ENCODE assay signal across 8 cellular contexts in the genomic region with DNA sequence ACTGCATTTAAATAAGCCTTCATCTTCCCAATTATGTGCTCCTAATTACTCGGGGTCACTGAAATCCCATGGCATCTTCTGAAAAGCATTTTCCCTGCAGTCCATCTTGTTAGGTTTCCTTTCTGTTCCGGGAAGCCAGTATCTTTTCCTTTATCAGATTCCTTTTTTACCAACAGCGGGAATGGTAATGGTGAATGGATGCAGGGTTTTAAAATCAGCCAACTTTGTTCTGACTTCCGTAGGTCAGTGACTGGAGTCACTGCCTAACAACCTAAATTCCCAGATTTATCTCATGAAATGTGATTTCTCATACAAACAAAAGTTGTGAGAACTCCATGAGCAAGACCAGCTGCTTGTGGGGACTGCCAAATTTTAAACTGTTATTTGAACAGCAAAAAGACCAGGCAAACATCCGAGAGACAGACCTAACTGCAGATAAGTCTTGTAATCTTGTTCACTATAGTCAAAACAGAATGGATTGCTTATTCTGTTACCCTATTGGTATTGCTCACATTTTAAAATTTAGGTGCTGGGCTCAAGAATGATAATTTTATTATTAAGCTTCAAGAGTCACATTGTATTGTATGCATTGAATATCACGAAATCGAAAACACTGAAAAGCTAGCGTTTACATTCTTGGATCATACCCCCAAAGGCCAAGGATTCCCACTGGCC. TPM values are rescaled to one million over a fixed set of nuclear protein-coding genes. Genes with fewer than 3 reads are reported as not detected.
A peak's percentile ranks its signal among the peaks of the same experiment; 100 is the strongest.
DNase-seq lines count a peak whose midpoint lies in the region; ATAC-seq, FAIRE-seq and TF ChIP-seq lines count a peak whose summit lies in the region.

No MANE protein-coding gene starts in this region.

- no peak for TF ChIP-seq RAD21 in K562 (CRISPR knock-in tag; conservative IDR thresholded peaks at IDR 0.05 in 1 of 2, IDR thresholded peaks at IDR 0.05 in 1 of 2)

- TF ChIP-seq POLR2A in K562 (conservative IDR thresholded peaks at IDR 0.05) (no peak), lower leg skin (IDR thresholded peaks at IDR 0.05) (no peak)

- H3K4me2 ChIP-seq in K562 (ENCODE audit: insufficient read depth, low read length) (peak overlapping the region; percentile 77), smooth muscle cell (peak overlapping the region; percentile 87)

- CTCF ChIA-PET in K562 (lab: Yijun Ruan, JAX; ENCODE audit: low intra/inter-chr PET ratio), result interaction anchor here (0.9 kb wide), 1 partner anchor 378 kb away, joined by 4 read pairs; no protein-coding TSS in a partner anchor

- no TSS peak for BruUV-seq in K562 (replicated peaks; lab: Mats Ljungman, UMichigan)

- H3K27me3 ChIP-seq in K562 (ENCODE audit: control insufficient read depth in 2 of 2, insufficient read depth in 2 of 2, low read length in 2 of 2) (no peaks in the 10 kb centered on the region), smooth muscle cell (ENCODE audit: low read depth) (no peaks in the 10 kb centered on the region)

- H3K79me2 ChIP-seq in K562 (ENCODE audit: control insufficient read depth, insufficient read depth, low read length) (peaks cover 29% of the 10 kb centered on the region), smooth muscle cell (ENCODE audit: low read depth) (peaks cover 19% of the 10 kb centered on the region)

- in situ Hi-C loops in K562 (cut with MboI), result no loop called here

- peak; percentile 56 for FAIRE-seq in K562 (lab: Jason Lieb, UNC)
- FAIRE-seq in D721Med (lab: Jason Lieb, UNC), result no peak

- WGBS in K562 (ENCODE audit: insufficient coverage, low coverage, missing lambda C conversion rate), result 43% methylated on average over 8 of the region's 8 CpGs
- 40% methylated on average over 8 of the region's 8 CpGs for WGBS in smooth muscle cell (ENCODE audit: low lambda C conversion rate)
- whole genome bisulfite sequencing in lower leg skin, 2 donors, result 27 to 60% methylated on average over 8 of the region's 8 CpGs

- peak overlapping the region; percentile 98 for H3K4me3 Mint-ChIP-seq in HFFc6

- intact Hi-C loops in K562 (cut with micrococcal nuclease) (loop anchor here (5.0 kb wide), 2 partner anchors 55 to 190 kb away; no protein-coding TSS in a partner anchor), lower leg skin (cut with DNase I; ENCODE audit: low total_unique reads) (loop anchor here (5.0 kb wide), 1 partner anchor 190 kb away; no protein-coding TSS in a partner anchor)

- no peaks in the 10 kb centered on the region for H3K9me1 ChIP-seq in K562 (ENCODE audit: control insufficient read depth, insufficient read depth, low read length)

- H3K9me3 ChIP-seq in K562 (replicated peaks; ENCODE audit: control insufficient read depth, insufficient read depth, low read depth, low read length) (no peaks in the 10 kb centered on the region), smooth muscle cell (replicated peaks; ENCODE audit: low read depth) (no peaks in the 10 kb centered on the region)

- no peak for TF ChIP-seq EP300 in K562 (IDR thresholded peaks at IDR 0.05; ENCODE audit: low read length)

- H3K9me3 Mint-ChIP-seq in HFFc6, result no peaks in the 10 kb centered on the region

- no peak for ATAC-seq in K562

- H3F3A ChIP-seq in smooth muscle cell (ENCODE audit: low read depth), result no peaks in the 10 kb centered on the region

- DNase-seq in HFFc6, result no peak
- no peak for DNase-seq in K562 (ENCODE audit: extremely low read depth in 1 of 4, low spot score in 3 of 4)
- peak; percentile 62 for DNase-seq in inferior parietal cortex (ENCODE audit: extremely low spot score)
- no peak for DNase-seq in smooth muscle cell (lab: John Stamatoyannopoulos, UW; ENCODE audit: unreplicated experiment)
- no peak for DNase-seq in amygdala (lab: John Stamatoyannopoulos, UW)
- no peak for DNase-seq in HuH-7 (ENCODE audit: low spot score)
- no peak for DNase-seq in lower leg skin (ENCODE audit: low spot score in 2 of 2)
- no peak for DNase-seq in D721Med (ENCODE audit: insufficient read length, low spot score)

- H3K27ac Mint-ChIP-seq in HFFc6, result peak overlapping the region; percentile 90

- no peaks in the 10 kb centered on the region for H4K20me1 ChIP-seq in K562 (replicated peaks; ENCODE audit: control insufficient read depth, insufficient read depth, low read length)
- H4K20me1 ChIP-seq in smooth muscle cell (ENCODE audit: low read depth), result peaks cover 10% of the 10 kb centered on the region

- peak overlapping the region; percentile 74 to 97; a peak in 2 of 4 replicates for H3K9ac ChIP-seq in K562 (ENCODE audit: insufficient read depth in 1 of 2, low read depth in 2 of 2, low read length in 2 of 2)
- H3K9ac ChIP-seq in smooth muscle cell (ENCODE audit: low read depth), result peak overlapping the region; percentile 63

- peaks cover 11% of the 10 kb centered on the region for H3K36me3 Mint-ChIP-seq in HFFc6 (ENCODE audit: low read depth)

- H3K27me3 Mint-ChIP-seq in HFFc6 (ENCODE audit: insufficient read depth), result peaks cover 4% of the 10 kb centered on the region

- H3K27ac ChIP-seq in K562 (ENCODE audit: extremely low read depth, low read depth, low read length) (no peak overlapping the region; the same call in 2 of the 3 replicates), smooth muscle cell (ENCODE audit: low read depth) (peak overlapping the region; percentile 81)

- peaks cover 38% of the 10 kb centered on the region for H3K4me1 Mint-ChIP-seq in HFFc6 (ENCODE audit: low read depth)

- H3K4me1 ChIP-seq in K562 (replicated peaks in 1 of 2; ENCODE audit: control insufficient read depth in 2 of 2, insufficient read depth in 2 of 2, low read length in 2 of 2) (peaks cover 11 to 13% of the 10 kb centered on the region in 2 experiments; a peak in 4 of 5 replicates), smooth muscle cell (ENCODE audit: low read depth) (peaks cover 29% of the 10 kb centered on the region)

- TF ChIP-seq CTCF in HFFc6 (IDR thresholded peaks at IDR 0.05) (no peak), K562 (IDR thresholded peaks at IDR 0.05 in 2 of 3, conservative IDR thresholded peaks at IDR 0.05 in 1 of 3; ENCODE audit: insufficient read depth in 2 of 3, low read depth in 1 of 3, low read length in 3 of 3) (no peak), smooth muscle cell (IDR thresholded peaks at IDR 0.05; ENCODE audit: borderline replicate concordance, insufficient read depth, poor library complexity, severe bottlenecking) (no peak), lower leg skin (IDR thresholded peaks at IDR 0.05) (no peak), D721Med (IDR thresholded peaks at IDR 0.05; ENCODE audit: insufficient read depth, missing control alignments) (no peak)

- peak overlapping the region; percentile 79 for H3K4me3 ChIP-seq in K562
- H3K4me3 ChIP-seq in smooth muscle cell, result peak overlapping the region; percentile 90
- H3K4me3 ChIP-seq in lower leg skin (ENCODE audit: low read depth, poor library complexity, severe bottlenecking), result no peak overlapping the region

- H3K36me3 ChIP-seq in K562 (ENCODE audit: control insufficient read depth, insufficient read depth, low read length) (peaks cover 16% of the 10 kb centered on the region; the same call in 1 of the 3 replicates), smooth muscle cell (ENCODE audit: low read depth) (no peaks in the 10 kb centered on the region)

- H2AFZ ChIP-seq in K562 (ENCODE audit: low read depth, low read length) (peak overlapping the region; percentile 89), smooth muscle cell (ENCODE audit: low read depth) (peak overlapping the region; percentile 95)

- POLR2A ChIA-PET in K562 (lab: Yijun Ruan, JAX), result interaction anchor here (1.2 to 1.9 kb wide), 2 partner anchors 11 to 420 kb away, joined by 3 to 9 read pairs; no protein-coding TSS in a partner anchor

TF ChIP-seq in K562, 482 proteins besides CTCF, POLR2A, EP300 and RAD21 (continues in another document):
- no peak for TF ChIP-seq ZNF12 (CRISPR knock-in tag; IDR thresholded peaks at IDR 0.05)
- no peak for TF ChIP-seq ZEB2 (IDR thresholded peaks at IDR 0.05)
- TF ChIP-seq RBM14 (IDR thresholded peaks at IDR 0.05; ENCODE audit: borderline replicate concordance, insufficient read depth, low read depth, low read length), result no peak

RNA-seq across cellular contexts. Expression of a gene that starts 1.2 kb away (rescaled TPM):
- total RNA-seq in HFFc6 (2021; fragmentation: NEBNext Ultra II Directional; extraction: Animal tissue kit (Norgen Biotek cat#: 25700)), result 10 to 100 TPM; 11.7 to 14.6 (median 13.0) TPM
- total RNA-seq in K562 (2011; cell fraction: chromatin; rRNA removed; ENCODE audit: low replicate concordance), result 15.6 and 29.6 TPM in 2 replicates
- 9.2 and 13.3 TPM in 2 replicates for total RNA-seq in K562 (2011; cell fraction: nucleolus; rRNA removed)
- total RNA-seq in K562 (2011; cell fraction: nucleoplasm; rRNA removed), result 22.8 and 34.2 TPM in 2 replicates
- 21.6 and 26.1 TPM in 2 replicates for total RNA-seq in K562 (2014; rRNA removed)
- total RNA-seq in K562 (2014; rRNA removed; fragmentation: Illumina TruSeq; extraction: Trizol), result 34.9 and 38.5 TPM in 2 replicates
- 33.5 and 34.5 TPM in 2 replicates for total RNA-seq in K562 (2015; rRNA removed; fragmentation: Illumina TruSeq; extraction: Trizol)
- 23.7 and 26.7 TPM in 2 replicates for total RNA-seq in K562 (2021)
- 40.4 and 49.7 TPM in 2 replicates for polyA plus RNA-seq in K562 (2011; rRNA removed)
- 16.5 and 29.2 TPM in 2 replicates for polyA plus RNA-seq in K562 (2011; cell fraction: cytosol; rRNA removed)
- 51.5 and 52.0 TPM in 2 replicates for polyA plus RNA-seq in K562 (2011; cell fraction: nucleus; rRNA removed)
- polyA plus RNA-seq in K562 (2012), result 25.2 and 33.2 TPM in 2 replicates
- polyA plus RNA-seq in K562 (2014; fragmentation: Illumina TruSeq; extraction: Trizol), result 32.9 and 33.8 TPM in 2 replicates
- 10 to 100 TPM; 52.7 to 65.0 TPM for polyA plus RNA-seq in K562 (2014; fragmentation: Nextera tagmentation; extraction: Ambion mirVana)
- polyA plus RNA-seq in K562 (2014; rRNA removed), result 41.2 and 57.4 TPM in 2 replicates
- polyA minus RNA-seq in K562 (2011; rRNA and poly(A)+ RNA removed), result 16.2 and 16.4 TPM in 2 replicates
- 8.4 and 8.6 TPM in 2 replicates for polyA minus RNA-seq in K562 (2011; cell fraction: cytosol; rRNA and poly(A)+ RNA removed)
- 14.5 and 20.5 TPM in 2 replicates for polyA minus RNA-seq in K562 (2011; cell fraction: nucleus; rRNA and poly(A)+ RNA removed)
- 24.4 and 28.2 TPM in 2 replicates for total RNA-seq in smooth muscle cell
- polyA plus RNA-seq in smooth muscle cell, result 21.5 and 22.2 TPM in 2 replicates
- 10 to 100 TPM in 2 of 4 donors, 1 to 10 TPM in 2; 5.9 to 16.2 (median 10.8) TPM for total RNA-seq in lower leg skin
